Comparison of ENCODE assay signal across 20 cellular contexts in genomic region chr1:206721454-206721853, GRCh38. TPM values are rescaled to one million over a fixed set of nuclear protein-coding genes. Genes with fewer than 3 reads are reported as not detected.
"Had no signal": no experiment of that assay in that cellular context is flagged by ENCODE, and none has a peak within 500 bp of the region (broad histone marks: within the 10 kb centered on the region; RNA-seq: fewer than 3 reads in every experiment).

No MANE protein-coding gene starts in this region.

- H3K27me3 Mint-ChIP-seq: activated CD8-positive, alpha-beta T cell treated with anti-CD3 and anti-CD28 coated beads for 36 hours; naive B cell; type B pancreatic cell had no signal

- H3K9me3 Mint-ChIP-seq: activated CD8-positive, alpha-beta T cell treated with anti-CD3 and anti-CD28 coated beads for 36 hours; naive B cell; type B pancreatic cell had no signal

- DNase-seq: activated CD4-positive, alpha-beta T cell treated with anti-CD3 and anti-CD28 coated beads for 4 hours; activated CD8-positive, alpha-beta memory T cell treated with anti-CD3 and anti-CD28 coated beads, Interleukin-2, amount 50 U/mL, for 48 hours; activated CD8-positive, alpha-beta T cell treated with anti-CD3 and anti-CD28 coated beads for 36 hours; activated naive CD4-positive, alpha-beta T cell treated with anti-CD3 and anti-CD28 coated beads, Interleukin-2, amount 50 U/mL, for 16 hours; amniotic stem cell; body of pancreas; central memory CD4-positive, alpha-beta T cell; effector memory CD4-positive, alpha-beta T cell; naive B cell; posterior cingulate gyrus; right cardiac atrium; stimulated activated CD4-positive, alpha-beta T cell treated with anti-CD3 and anti-CD28 coated beads, Interleukin-2, amount 100 ng/mL, for 24 hours; stimulated activated naive CD4-positive, alpha-beta T cell treated with Interleukin-2 at 50 U/mL for 16 hours; T1000 had no signal

- ATAC-seq: activated CD8-positive, alpha-beta T cell treated with anti-CD3 and anti-CD28 coated beads for 36 hours; body of pancreas; gastroesophageal sphincter; right cardiac atrium had no signal

- H3K9me3 ChIP-seq: body of pancreas, gastroesophageal sphincter, neutrophil had no signal

- H3K4me3 ChIP-seq: body of pancreas, gastroesophageal sphincter had no signal

- H3K4me3 Mint-ChIP-seq: activated CD8-positive, alpha-beta T cell treated with anti-CD3 and anti-CD28 coated beads for 36 hours; type B pancreatic cell had no signal

- H3K27ac Mint-ChIP-seq: activated CD8-positive, alpha-beta T cell treated with anti-CD3 and anti-CD28 coated beads for 36 hours; type B pancreatic cell had no signal

- H3K27ac ChIP-seq: body of pancreas, epithelial cell of prostate, gastroesophageal sphincter, neutrophil had no signal

- H3K27me3 ChIP-seq: body of pancreas, gastroesophageal sphincter, neutrophil had no signal

- H3K36me3 Mint-ChIP-seq: naive B cell, type B pancreatic cell had no signal

- H3K36me3 ChIP-seq: gastroesophageal sphincter had no signal

RNA-seq across cellular contexts. Expression of gene IL19, which starts 49.1 kb away (rescaled TPM):
- total RNA-seq: activated CD8-positive, alpha-beta T cell treated with anti-CD3 and anti-CD28 coated beads for 36 hours; body of pancreas; lower leg skin; right cardiac atrium had no signal
- polyA plus RNA-seq: keratinocyte, right cardiac atrium had no signal

RNA-seq across cellular contexts. Expression of gene IL10, which starts 50.8 kb away (rescaled TPM):
- polyA plus RNA-seq: keratinocyte had no signal
